20 cellular contexts compared by ENCODE assay signal in the genomic region with DNA sequence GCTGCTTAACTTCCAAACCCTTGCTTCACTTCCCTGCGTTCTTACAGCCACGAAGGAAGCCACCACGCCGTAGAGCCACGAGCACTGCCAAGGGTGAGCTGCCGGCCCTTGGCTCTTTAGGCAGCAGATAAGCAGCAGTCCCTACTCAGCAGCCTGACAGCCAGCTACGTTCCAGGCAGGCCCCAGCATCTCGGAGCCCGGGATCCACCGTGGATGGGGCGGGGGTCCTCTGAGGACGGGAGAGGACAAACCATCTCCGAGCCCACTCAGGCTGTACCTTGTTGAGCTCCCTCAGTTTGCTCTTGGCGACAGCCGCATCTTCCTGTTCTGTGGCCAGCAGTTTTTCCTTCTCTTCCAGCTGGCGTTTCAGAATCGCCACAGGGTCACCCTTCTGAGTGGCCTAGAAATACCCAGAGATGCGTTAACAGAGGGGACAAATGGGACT. TPM values are rescaled to one million over a fixed set of nuclear protein-coding genes. Genes with fewer than 3 reads are reported as not detected.
DNase-seq lines count a peak whose midpoint lies in the region; ATAC-seq and TF ChIP-seq lines count a peak whose summit lies in the region.
"Had no signal": no experiment of that assay in that cellular context is flagged by ENCODE, and none has a peak within 500 bp of the region (broad histone marks: within the 10 kb centered on the region; RNA-seq: fewer than 3 reads in every experiment).

No MANE protein-coding gene starts in this region.

- H3K9ac ChIP-seq in BLaER1 (peak overlapping the region; percentile 92; the same call in 1 of the 2 replicates), mesenchymal stem cell (ENCODE audit: low read length) (no peak overlapping the region)

- no peaks in the 10 kb centered on the region for H3K27me3 ChIP-seq in BLaER1
- no peaks in the 10 kb centered on the region for H3K27me3 ChIP-seq in sigmoid colon
- H3K27me3 ChIP-seq in mesenchymal stem cell (ENCODE audit: control insufficient read depth in 1 of 2, insufficient read depth in 1 of 2, low read length in 2 of 2) = no peaks in the 10 kb centered on the region

- H3K4me1 ChIP-seq in BLaER1 (peaks cover 100% of the 10 kb centered on the region), sigmoid colon (peaks cover 0 to 54% (median 39%) of the 10 kb centered on the region in 4 donors), mesenchymal stem cell (ENCODE audit: control insufficient read depth, insufficient read depth, low read depth, low read length) (peaks cover 28% of the 10 kb centered on the region)

- intact Hi-C loops in left ventricle myocardium superior (cut with micrococcal nuclease) = no loop called here
- intact Hi-C loops in sigmoid colon (cut with DNase I) = no loop called here

- H3K4ac ChIP-seq in mesenchymal stem cell (ENCODE audit: low read depth in 1 of 2, low read length in 2 of 2) = no peak overlapping the region

- H3K36me3 ChIP-seq in BLaER1 = peaks cover 58% of the 10 kb centered on the region
- H3K36me3 ChIP-seq in sigmoid colon = peaks cover 0 to 49% (median 16%) of the 10 kb centered on the region in 4 donors
- H3K36me3 ChIP-seq in mesenchymal stem cell (ENCODE audit: control insufficient read depth in 1 of 2, insufficient read depth in 2 of 2, low read depth in 1 of 2, low read length in 2 of 2) = peaks cover 62 to 81% of the 10 kb centered on the region in 2 experiments

- peak; percentile 22 for DNase-seq in cerebellar cortex (ENCODE audit: low spot score)
- peak; percentile 65 for DNase-seq in left ventricle myocardium superior
- DNase-seq in sigmoid colon = no peak
- DNase-seq in activated CD4-positive, alpha-beta memory T cell treated with anti-CD3 and anti-CD28 coated beads, Interleukin-2, amount 10 ng/mL, durations not matched to agents 7 days and 5 days = no peak
- DNase-seq in foreskin melanocyte = no peak
- DNase-seq in mesenchymal stem cell = no peak
- no peak for DNase-seq in NCI-H1092 treated with DMSO at 0.1 percent for 48 hours (lab: John Stamatoyannopoulos, UW)
- DNase-seq: EL, H7, MM.1S, NCI-H1092, NCI-H1436 treated with DMSO at 0.1 percent for 48 hours, NCI-H1930, NCI-H2227 treated with DMSO at 0.1 percent for 48 hours, NCI-H510A, PC-9, RPMI8226, SIG-M5 had no signal

- H3K23ac ChIP-seq in mesenchymal stem cell (ENCODE audit: low read length in 2 of 2) = no peak overlapping the region

- no peak overlapping the region for H3K4me3 ChIP-seq in BLaER1
- H3K4me3 ChIP-seq in sigmoid colon = no peak overlapping the region
- H3K4me3 ChIP-seq in mesenchymal stem cell (ENCODE audit: insufficient read depth in 1 of 2, low read depth in 1 of 2, low read length in 2 of 2) = no peak overlapping the region
- H3K4me3 ChIP-seq: K562, PC-9 had no signal

- H2BK5ac ChIP-seq in mesenchymal stem cell (ENCODE audit: low read depth, low read length, poor library complexity, severe bottlenecking) = no peak overlapping the region

- H3K4me3 Mint-ChIP-seq in activated CD4-positive, alpha-beta memory T cell treated with anti-CD3 and anti-CD28 coated beads, Interleukin-2, amount 10 ng/mL, durations not matched to agents 7 days and 5 days = no peak overlapping the region

- no peaks in the 10 kb centered on the region for H3K4me1 Mint-ChIP-seq in activated CD4-positive, alpha-beta memory T cell treated with anti-CD3 and anti-CD28 coated beads, Interleukin-2, amount 10 ng/mL, durations not matched to agents 7 days and 5 days

- H3K27me3 Mint-ChIP-seq in activated CD4-positive, alpha-beta memory T cell treated with anti-CD3 and anti-CD28 coated beads, Interleukin-2, amount 10 ng/mL, durations not matched to agents 7 days and 5 days = no peaks in the 10 kb centered on the region

- no peak overlapping the region for H2AK5ac ChIP-seq in mesenchymal stem cell (ENCODE audit: low read length, severe bottlenecking)

- H2BK120ac ChIP-seq in mesenchymal stem cell (ENCODE audit: low read depth, low read length) = no peak overlapping the region

- no peaks in the 10 kb centered on the region for H4K20me1 ChIP-seq in BLaER1

- H3K36me3 Mint-ChIP-seq in activated CD4-positive, alpha-beta memory T cell treated with anti-CD3 and anti-CD28 coated beads, Interleukin-2, amount 10 ng/mL, durations not matched to agents 7 days and 5 days (ENCODE audit: low read depth) = peaks cover 8% of the 10 kb centered on the region

- TF ChIP-seq EP300 in sigmoid colon (IDR thresholded peaks at IDR 0.05) = no peak

- no peak overlapping the region for H4K91ac ChIP-seq in mesenchymal stem cell (ENCODE audit: low read length)

- H3K27ac ChIP-seq in BLaER1 (peak overlapping the region; percentile 100), sigmoid colon (peak overlapping the region in 3 of 4 donors; percentile 11 to 49 (median 20)), mesenchymal stem cell (ENCODE audit: low read length, poor library complexity, severe bottlenecking) (no peak overlapping the region)
- H3K27ac ChIP-seq: PC-9 had no signal

- H2BK12ac ChIP-seq in mesenchymal stem cell (ENCODE audit: low read length in 2 of 2) = no peak overlapping the region

- TF ChIP-seq POLR2A in sigmoid colon (IDR thresholded peaks at IDR 0.05) = no peak

- no peak overlapping the region for H3K14ac ChIP-seq in mesenchymal stem cell (ENCODE audit: low read length in 2 of 2)

- WGBS in sigmoid colon, 2 donors = 91 to 92% methylated on average over 18 of the region's 18 CpGs
- WGBS in mesenchymal stem cell = 95% methylated on average over 18 of the region's 18 CpGs

- H3K9me3 Mint-ChIP-seq in activated CD4-positive, alpha-beta memory T cell treated with anti-CD3 and anti-CD28 coated beads, Interleukin-2, amount 10 ng/mL, durations not matched to agents 7 days and 5 days = no peaks in the 10 kb centered on the region

- CTCF ChIA-PET in activated CD4-positive, alpha-beta memory T cell treated with anti-CD3 and anti-CD28 coated beads, Interleukin-2, amount 10 ng/mL, durations not matched to agents 7 days and 5 days (lab: Charles Lee) = no interaction called here

- POLR2A ChIA-PET in activated CD4-positive, alpha-beta memory T cell treated with anti-CD3 and anti-CD28 coated beads, Interleukin-2, amount 10 ng/mL, durations not matched to agents 7 days and 5 days (lab: Charles Lee) = no interaction called here

- no peak overlapping the region for H2BK15ac ChIP-seq in mesenchymal stem cell (ENCODE audit: low read depth, poor library complexity, severe bottlenecking)

- H3K18ac ChIP-seq in mesenchymal stem cell (ENCODE audit: low read depth in 1 of 2, low read length in 2 of 2) = no peak overlapping the region

- H2AFZ ChIP-seq in mesenchymal stem cell (ENCODE audit: low read depth, low read length) = no peak overlapping the region
- H2AFZ ChIP-seq: PC-9 had no signal

- peak; percentile 17 for ATAC-seq in left ventricle myocardium superior
- ATAC-seq: K562 had no signal

- peaks cover 47% of the 10 kb centered on the region for H3K79me1 ChIP-seq in mesenchymal stem cell (replicated peaks; ENCODE audit: low read length, poor library complexity, severe bottlenecking)

- H3K4me2 ChIP-seq in BLaER1 (peak overlapping the region; percentile 96), mesenchymal stem cell (ENCODE audit: low read length, poor library complexity, severe bottlenecking) (no peak overlapping the region)
- H3K4me2 ChIP-seq: PC-9 had no signal

- no peak for TF ChIP-seq CTCF in sigmoid colon (IDR thresholded peaks at IDR 0.05)

- no peak overlapping the region for H4K8ac ChIP-seq in mesenchymal stem cell (ENCODE audit: low read length)

- no peaks in the 10 kb centered on the region for H3K9me3 ChIP-seq in BLaER1
- no peaks in the 10 kb centered on the region for H3K9me3 ChIP-seq in sigmoid colon
- no peaks in the 10 kb centered on the region for H3K9me3 ChIP-seq in mesenchymal stem cell (ENCODE audit: control insufficient read depth, low read length)

- H3K27ac Mint-ChIP-seq in activated CD4-positive, alpha-beta memory T cell treated with anti-CD3 and anti-CD28 coated beads, Interleukin-2, amount 10 ng/mL, durations not matched to agents 7 days and 5 days = no peak overlapping the region

RNA-seq across cellular contexts. Expression of gene RRBP1, which starts 40.5 kb away (rescaled TPM):
- total RNA-seq in left ventricle myocardium superior (35.6 TPM), sigmoid colon (10 to 100 TPM; 30.1 to 69.2 (median 38.8) TPM)
- 100 to 1,000 TPM in 1 of 3 donors, 10 to 100 TPM in 2; 24.6 to 245 (median 31.4) TPM for polyA plus RNA-seq in sigmoid colon
- 10 to 100 TPM; 82.3 to 85.7 TPM for total RNA-seq in activated CD4-positive, alpha-beta memory T cell treated with anti-CD3 and anti-CD28 coated beads, Interleukin-2, amount 10 ng/mL, durations not matched to agents 7 days and 5 days
- 209 TPM for polyA plus RNA-seq in mesenchymal stem cell (2013, experiment 1 of 2)
- polyA plus RNA-seq in mesenchymal stem cell (2013, experiment 2 of 2) = 195 TPM

RNA-seq across cellular contexts. Expression of gene BANF2, which starts 58.2 kb away (rescaled TPM):
- total RNA-seq in left ventricle myocardium superior = not detected
- not detected for total RNA-seq in sigmoid colon
- polyA plus RNA-seq in sigmoid colon = not detected
- not detected for total RNA-seq in activated CD4-positive, alpha-beta memory T cell treated with anti-CD3 and anti-CD28 coated beads, Interleukin-2, amount 10 ng/mL, durations not matched to agents 7 days and 5 days
- not detected for polyA plus RNA-seq in mesenchymal stem cell (2013, experiment 1 of 2)
- not detected for polyA plus RNA-seq in mesenchymal stem cell (2013, experiment 2 of 2)
- total RNA-seq: H7, K562, PC-9 had no signal
- polyA plus RNA-seq: K562 had no signal

Comparison
In these comparisons a context has a peak if more than half of its experiments do, and no peak if none do; other contexts are left out.
1. DNase-seq: peak in cerebellar cortex (single experiment) and left ventricle myocardium superior (single experiment); none in sigmoid colon (single experiment), activated CD4-positive, alpha-beta memory T cell treated with anti-CD3 and anti-CD28 coated beads, Interleukin-2, amount 10 ng/mL, durations not matched to agents 7 days and 5 days (single experiment), foreskin melanocyte (single experiment), mesenchymal stem cell (single experiment) and NCI-H1092 treated with DMSO at 0.1 percent for 48 hours (single experiment).